Comparison of ENCODE assay signal across 9 cellular contexts in the genomic region with DNA sequence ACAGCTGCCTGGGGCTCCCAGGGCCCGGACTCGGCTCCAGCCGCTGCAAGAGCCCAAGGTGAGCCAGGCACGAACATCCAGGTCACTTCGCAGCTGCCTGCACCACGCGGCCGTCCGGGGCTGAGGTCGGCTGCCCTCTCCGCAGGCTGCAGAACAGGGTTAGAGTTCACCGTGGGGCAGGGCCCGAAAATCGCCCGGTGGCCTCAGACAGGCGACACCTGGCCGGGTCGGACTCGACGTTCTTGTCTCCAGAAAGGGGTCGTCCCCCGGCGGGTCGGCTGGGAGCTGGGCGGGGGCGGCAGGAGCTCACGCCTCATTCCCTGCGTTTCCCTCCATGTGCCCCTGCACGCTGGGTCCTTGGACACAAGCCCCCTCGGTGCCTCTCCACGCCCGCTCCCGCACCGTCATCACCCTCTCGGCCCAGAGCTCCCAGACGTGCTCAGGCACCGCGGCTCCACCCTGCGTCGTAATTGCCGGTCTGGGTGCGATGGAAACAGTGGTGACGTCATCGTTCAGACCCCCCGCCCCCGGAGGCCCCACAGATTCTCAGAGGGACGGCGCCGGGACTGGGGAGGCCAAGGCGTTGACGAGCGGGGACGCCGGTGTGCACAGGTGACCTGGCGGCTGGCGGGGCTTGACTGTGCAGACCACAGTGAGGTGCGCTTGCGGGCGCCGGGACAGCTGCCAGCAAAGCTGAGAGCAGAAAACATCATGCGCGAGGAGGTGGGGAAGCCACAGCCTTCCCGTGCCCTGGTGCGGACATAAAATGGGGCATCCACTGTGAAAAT. TPM values are rescaled to one million over a fixed set of nuclear protein-coding genes. Genes with fewer than 3 reads are reported as not detected.
DNase-seq lines count a peak whose midpoint lies in the region; TF ChIP-seq lines count a peak whose summit lies in the region.
"Had no signal": no experiment of that assay in that cellular context is flagged by ENCODE, and none has a peak within 500 bp of the region (broad histone marks: within the 10 kb centered on the region; RNA-seq: fewer than 3 reads in every experiment).

No MANE protein-coding gene starts in this region.

- DNase-seq in HAP-1 (ENCODE audit: low spot score in 2 of 2): peak; percentile 17 to 67
- peak; percentile 75 for DNase-seq in RWPE1 (ENCODE audit: low spot score)
- DNase-seq in activated naive CD4-positive, alpha-beta T cell (lab: John Stamatoyannopoulos, UW): peak in 3 of 4 experiments; percentile 35 to 63 (median 49)
- DNase-seq in islet precursor cell: peak; percentile 74
- DNase-seq in stimulated activated CD8-positive, alpha-beta memory T cell treated with anti-CD3 and anti-CD28 coated beads, Interleukin-4, amount 100 ng/mL, for 24 hours (ENCODE audit: low read depth): peak; percentile 64
- DNase-seq in esophagus squamous epithelium (lab: John Stamatoyannopoulos, UW): no peak
- no peak for DNase-seq in SW 1271 (lab: John Stamatoyannopoulos, UW)

- peaks cover 51% of the 10 kb centered on the region for H3K27me3 ChIP-seq in HAP-1 (ENCODE audit: low read depth)
- H3K27me3 ChIP-seq in esophagus squamous epithelium: peaks cover 7 to 76% (median 20%) of the 10 kb centered on the region in 4 donors

- intact Hi-C loops in esophagus squamous epithelium (cut with DNase I): no loop called here

- POLR2A ChIA-PET in RWPE1 (lab: Yijun Ruan, JAX; ENCODE audit: low non-redundant PET): no interaction called here

- no peak for TF ChIP-seq CTCF in RWPE1 (conservative IDR thresholded peaks at IDR 0.05; ENCODE audit: low read depth)
- TF ChIP-seq CTCF in esophagus squamous epithelium (IDR thresholded peaks at IDR 0.05): no peak

- CTCF ChIA-PET in RWPE1 (lab: Yijun Ruan, JAX): interaction anchor here (0.5 to 1.6 kb wide), 5 partner anchors 9 to 320 kb away, joined by 3 to 4 read pairs (median 3); no protein-coding TSS in a partner anchor

- H3K36me3 ChIP-seq in HAP-1 (replicated peaks) (peaks cover 26% of the 10 kb centered on the region), esophagus squamous epithelium (peaks cover 0 to 33% (median 0%) of the 10 kb centered on the region in 3 donors)

- in situ Hi-C loops in HAP-1 (cut with MboI; ENCODE audit: low sequenced_read_pairs): no loop called here

- H3K4me3 ChIP-seq in HAP-1 (peak overlapping the region; percentile 8), esophagus squamous epithelium (peak overlapping the region in 1 of 4 donors; percentile 51)

- WGBS in esophagus squamous epithelium, 2 donors: 2 to 4% methylated on average over 26 to 29 of the region's 64 CpGs

- no peak for TF ChIP-seq POLR2A in esophagus squamous epithelium (IDR thresholded peaks at IDR 0.05)

- no peaks in the 10 kb centered on the region for H3K9me3 ChIP-seq in HAP-1
- H3K9me3 ChIP-seq in esophagus squamous epithelium: no peaks in the 10 kb centered on the region

- peaks cover 2% of the 10 kb centered on the region; the same call in 1 of the 2 replicates for H3K4me1 ChIP-seq in HAP-1
- peaks cover 17 to 34% (median 24%) of the 10 kb centered on the region in 3 donors for H3K4me1 ChIP-seq in esophagus squamous epithelium

- H3K27ac ChIP-seq in RWPE1: peak overlapping the region; percentile 35
- H3K27ac ChIP-seq in esophagus squamous epithelium: no peak overlapping the region

RNA-seq across cellular contexts. Expression of gene GRIN3B, which starts 4.0 kb away (rescaled TPM):
- total RNA-seq in esophagus squamous epithelium: not detected
- total RNA-seq: skeletal muscle tissue; T-helper 2 cell treated with Interferon-gamma antibody and Interleukin-4, amounts not matched to agents 100 ng/mL and 5 ng/mL, for 36 hours had no signal

RNA-seq across cellular contexts. Expression of gene WDR18, which starts 12.1 kb away (rescaled TPM):
- total RNA-seq in esophagus squamous epithelium: 10 to 100 TPM; 28.2 to 70.1 (median 53.0) TPM

RNA-seq across cellular contexts. Expression of gene TMEM259, which starts 24.7 kb away (rescaled TPM):
- total RNA-seq in esophagus squamous epithelium: 100 to 1,000 TPM; 101 to 182 (median 146) TPM

RNA-seq across cellular contexts. Expression of gene RNU6-2, which starts 25.1 kb away (rescaled TPM):
- total RNA-seq in esophagus squamous epithelium: not detected
- total RNA-seq: skeletal muscle tissue; T-helper 2 cell treated with Interferon-gamma antibody and Interleukin-4, amounts not matched to agents 100 ng/mL and 5 ng/mL, for 36 hours had no signal

RNA-seq across cellular contexts. Expression of gene CNN2, which starts 30.2 kb away (rescaled TPM):
- total RNA-seq in esophagus squamous epithelium: 100 to 1,000 TPM in 2 of 4 donors, 10 to 100 TPM in 2; 79.0 to 125 (median 105) TPM

Comparison
In these comparisons a context has a peak if more than half of its experiments do, and no peak if none do; other contexts are left out.
1. DNase-seq: peak in HAP-1 (2 of 2), RWPE1 (single experiment), activated naive CD4-positive, alpha-beta T cell (3 of 4), islet precursor cell (single experiment) and stimulated activated CD8-positive, alpha-beta memory T cell treated with anti-CD3 and anti-CD28 coated beads, Interleukin-4, amount 100 ng/mL, for 24 hours (single experiment); none in esophagus squamous epithelium (single experiment) and SW 1271 (0 of 2).